In the genomic region with DNA sequence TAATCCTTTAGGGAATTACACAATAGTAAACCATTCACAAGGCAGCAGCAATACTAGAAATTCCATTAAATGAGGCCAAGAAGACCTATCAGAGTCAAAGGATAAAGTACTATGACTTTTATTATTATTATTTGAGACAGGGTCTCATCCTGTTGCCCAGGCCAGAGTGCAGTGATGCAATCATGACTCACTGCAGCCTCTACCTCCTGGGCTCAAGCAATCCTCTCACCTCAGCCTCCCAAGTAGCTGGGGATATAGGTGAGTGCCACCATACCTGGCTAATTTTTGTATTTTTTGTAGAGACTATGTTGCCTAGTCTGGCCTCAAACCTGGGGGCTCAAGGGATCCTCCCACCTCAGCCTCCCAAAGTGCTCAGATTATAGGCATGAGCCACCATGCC, we compare ENCODE assay signal across 20 cellular contexts. TPM values are rescaled to one million over a fixed set of nuclear protein-coding genes. Genes with fewer than 3 reads are reported as not detected.
DNase-seq lines count a peak whose midpoint lies in the region; ATAC-seq, FAIRE-seq and TF ChIP-seq lines count a peak whose summit lies in the region.
"Had no signal": no experiment of that assay in that cellular context is flagged by ENCODE, and none has a peak within 500 bp of the region (broad histone marks: within the 10 kb centered on the region; RNA-seq: fewer than 3 reads in every experiment).

No MANE protein-coding gene starts in this region.

- DNase-seq in IMR-90 (no peak), K562 (ENCODE audit: extremely low read depth in 1 of 4, low spot score in 3 of 4) (no peak), fibroblast of gingiva (ENCODE audit: low read depth) (peak; percentile 26), NCI-H82 treated with DMSO at 0.1 percent for 48 hours (lab: John Stamatoyannopoulos, UW; ENCODE audit: unreplicated experiment) (no peak), NCI-H526 (lab: John Stamatoyannopoulos, UW) (no peak), right atrium auricular region (ENCODE audit: low spot score) (no peak)
- DNase-seq: C1 segment of cervical spinal cord; Calu3; CD4-positive, alpha-beta memory T cell; COR-L47; DMS53; DMS79 treated with DMSO at 0.1 percent for 48 hours; GF-D8; GOT3 had no signal

- no peak overlapping the region for H2BK120ac ChIP-seq in IMR-90 (ENCODE audit: low read depth, low read length)

- H3K36me3 ChIP-seq in IMR-90 (ENCODE audit: control insufficient read depth, insufficient read depth, low read length) (no peaks in the 10 kb centered on the region; the same call in 1 of the 2 replicates), K562 (ENCODE audit: control insufficient read depth, insufficient read depth, low read length) (no peaks in the 10 kb centered on the region), gastroesophageal sphincter (peaks cover 0 to 9% of the 10 kb centered on the region in 2 donors), right atrium auricular region (no peaks in the 10 kb centered on the region)
- H3K36me3 ChIP-seq: HAP-1 had no signal

- H2AFZ ChIP-seq in IMR-90 (replicated peaks; ENCODE audit: low read length, poor library complexity) (no peak overlapping the region), K562 (ENCODE audit: low read depth, low read length) (no peak overlapping the region)

- H2AK9ac ChIP-seq in IMR-90 (replicated peaks; ENCODE audit: low read depth, low read length, poor library complexity): no peak overlapping the region

- 0 out of 4 replicates have a peak, but pooled peaks cover 4 to 5% of the 10 kb centered on the region in 2 experiments for H3K79me1 ChIP-seq in IMR-90 (ENCODE audit: low read depth in 1 of 2, low read length in 2 of 2)

- in situ Hi-C loops in IMR-90 (cut with MboI; ENCODE audit: low sequenced_read_pairs): no loop called here
- in situ Hi-C loops in K562 (cut with MboI): no loop called here

- CTCF ChIA-PET in IMR-90 (lab: Yijun Ruan, JAX): no interaction called here
- CTCF ChIA-PET in K562 (lab: Yijun Ruan, JAX; ENCODE audit: low intra/inter-chr PET ratio): interaction anchor here (0.6 kb wide), 2 partner anchors 35 to 195 kb away, joined by 3 to 7 read pairs; no protein-coding TSS in a partner anchor

- no peak overlapping the region for H2BK5ac ChIP-seq in IMR-90 (ENCODE audit: low read depth, low read length, poor library complexity, severe bottlenecking)

- no peak overlapping the region for H3K9ac ChIP-seq in IMR-90 (ENCODE audit: low read depth, low read length)
- no peak overlapping the region for H3K9ac ChIP-seq in K562 (ENCODE audit: insufficient read depth in 1 of 2, low read depth in 2 of 2, low read length in 2 of 2)

- H3K14ac ChIP-seq in IMR-90 (replicated peaks; ENCODE audit: low read depth, low read length): no peak overlapping the region

- TF ChIP-seq EP300 in K562 (IDR thresholded peaks at IDR 0.05; ENCODE audit: low read length) (no peak), gastroesophageal sphincter (IDR thresholded peaks at IDR 0.05) (no peak)

- H3K9me3 ChIP-seq in IMR-90 (ENCODE audit: control insufficient read depth, insufficient read depth, low read length) (no peaks in the 10 kb centered on the region), K562 (replicated peaks; ENCODE audit: control insufficient read depth, insufficient read depth, low read depth, low read length) (no peaks in the 10 kb centered on the region), gastroesophageal sphincter (no peaks in the 10 kb centered on the region), right atrium auricular region (no peaks in the 10 kb centered on the region)
- H3K9me3 ChIP-seq: HAP-1 had no signal

- ATAC-seq in IMR-90 (ENCODE audit: low read depth): no peak
- ATAC-seq in K562: no peak
- peak; percentile 48 for ATAC-seq in gastroesophageal sphincter
- ATAC-seq in GM19467 (IDR thresholded peaks at IDR 0.05; ENCODE audit: unreplicated experiment): no peak

- H3K4me2 ChIP-seq in IMR-90 (ENCODE audit: low read depth, low read length) (no peak overlapping the region), K562 (ENCODE audit: insufficient read depth, low read length) (no peak overlapping the region)

- H3K27me3 ChIP-seq in IMR-90 (ENCODE audit: control insufficient read depth, insufficient read depth, low read length): no peaks in the 10 kb centered on the region
- H3K27me3 ChIP-seq in K562 (ENCODE audit: control insufficient read depth in 2 of 2, insufficient read depth in 2 of 2, low read length in 2 of 2): no peaks in the 10 kb centered on the region
- H3K27me3 ChIP-seq in gastroesophageal sphincter: no peaks in the 10 kb centered on the region
- no peaks in the 10 kb centered on the region for H3K27me3 ChIP-seq in right atrium auricular region

- no peak for TF ChIP-seq RAD21 in IMR-90 (IDR thresholded peaks at IDR 0.05; ENCODE audit: low read length)
- no peak for TF ChIP-seq RAD21 in K562 (CRISPR knock-in tag; conservative IDR thresholded peaks at IDR 0.05 in 1 of 2, IDR thresholded peaks at IDR 0.05 in 1 of 2)

- H4K20me1 ChIP-seq in IMR-90 (ENCODE audit: insufficient read depth, low read length) (no peaks in the 10 kb centered on the region), K562 (replicated peaks; ENCODE audit: control insufficient read depth, insufficient read depth, low read length) (no peaks in the 10 kb centered on the region)

- POLR2A ChIA-PET in IMR-90 (lab: Charles Lee; ENCODE audit: unreplicated experiment): no interaction called here
- POLR2A ChIA-PET in K562 (lab: Yijun Ruan, JAX): no interaction called here

- H3K18ac ChIP-seq in IMR-90 (ENCODE audit: low read depth, low read length): no peak overlapping the region

- no peaks in the 10 kb centered on the region for H3K79me2 ChIP-seq in K562 (ENCODE audit: control insufficient read depth, insufficient read depth, low read length)

- no peak for FAIRE-seq in K562 (lab: Jason Lieb, UNC)
- FAIRE-seq: GM12891, GM18507, H54 had no signal

- H3K56ac ChIP-seq in IMR-90 (ENCODE audit: extremely low read depth, insufficient read depth, low read length): no peak overlapping the region

- no peak overlapping the region for H3K4me3 ChIP-seq in IMR-90 (ENCODE audit: insufficient read depth, low read depth, low read length)
- H3K4me3 ChIP-seq in K562: no peak overlapping the region
- no peak overlapping the region for H3K4me3 ChIP-seq in gastroesophageal sphincter
- H3K4me3 ChIP-seq in right atrium auricular region: no peak overlapping the region

- no peak overlapping the region for H2AK5ac ChIP-seq in IMR-90 (ENCODE audit: low read depth, low read length)

- H3K4me1 ChIP-seq in IMR-90 (ENCODE audit: control insufficient read depth, insufficient read depth, low read length) (0 out of 2 replicates have a peak, but pooled peaks cover 1% of the 10 kb centered on the region), K562 (replicated peaks in 1 of 2; ENCODE audit: control insufficient read depth in 2 of 2, insufficient read depth in 2 of 2, low read length in 2 of 2) (no peaks in the 10 kb centered on the region; a peak in 1 of 5 replicates), gastroesophageal sphincter (no peaks in the 10 kb centered on the region), right atrium auricular region (no peaks in the 10 kb centered on the region)

- intact Hi-C loops in IMR-90 (cut with micrococcal nuclease) (no loop called here), K562 (cut with micrococcal nuclease) (no loop called here)

- BruUV-seq in IMR-90 (replicated peaks; lab: Mats Ljungman, UMichigan) (no TSS peak), K562 (replicated peaks; lab: Mats Ljungman, UMichigan) (no TSS peak)

- no peak overlapping the region for H2BK20ac ChIP-seq in IMR-90 (ENCODE audit: low read depth, low read length)

- H3K27ac ChIP-seq in IMR-90 (ENCODE audit: insufficient read depth, low read length): no peak overlapping the region
- no peak overlapping the region for H3K27ac ChIP-seq in K562 (ENCODE audit: extremely low read depth, low read depth, low read length)
- no peak overlapping the region for H3K27ac ChIP-seq in gastroesophageal sphincter
- no peak overlapping the region for H3K27ac ChIP-seq in right atrium auricular region

- H2BK15ac ChIP-seq in IMR-90 (ENCODE audit: low read depth, low read length): no peak overlapping the region

- no peak overlapping the region for H4K8ac ChIP-seq in IMR-90 (ENCODE audit: low read depth in 2 of 2, low read length in 2 of 2)

- H4K5ac ChIP-seq in IMR-90 (ENCODE audit: low read depth, low read length): no peak overlapping the region

- TF ChIP-seq POLR2A in IMR-90 (IDR thresholded peaks at IDR 0.05; ENCODE audit: low read depth, low read length) (no peak), K562 (conservative IDR thresholded peaks at IDR 0.05) (no peak), gastroesophageal sphincter (IDR thresholded peaks at IDR 0.05) (no peak)

- H3K23ac ChIP-seq in IMR-90 (ENCODE audit: low read depth, low read length): no peak overlapping the region

- H4K91ac ChIP-seq in IMR-90 (ENCODE audit: insufficient read depth, low read depth, low read length): no peak overlapping the region

- H3K9me1 ChIP-seq in IMR-90 (ENCODE audit: insufficient read depth, low read length) (no peaks in the 10 kb centered on the region), K562 (ENCODE audit: control insufficient read depth, insufficient read depth, low read length) (no peaks in the 10 kb centered on the region)

- H3K4ac ChIP-seq in IMR-90 (ENCODE audit: low read depth, low read length): no peak overlapping the region

- dilution Hi-C loops in IMR-90 (cut with HindIII; ENCODE audit: low sequenced_read_pairs, unreplicated experiment): no loop called here

- TF ChIP-seq CTCF in IMR-90 (conservative IDR thresholded peaks at IDR 0.05; ENCODE audit: low read depth, low read length) (no peak), K562 (IDR thresholded peaks at IDR 0.05 in 2 of 3, conservative IDR thresholded peaks at IDR 0.05 in 1 of 3; ENCODE audit: insufficient read depth in 2 of 3, low read depth in 1 of 3, low read length in 3 of 3) (no peak), gastroesophageal sphincter (IDR thresholded peaks at IDR 0.05) (no peak), right atrium auricular region (IDR thresholded peaks at IDR 0.05) (no peak)

RNA-seq across cellular contexts. Expression of a gene that starts 51.8 kb away (rescaled TPM):
- 9.4 and 13.3 TPM in 2 replicates for total RNA-seq in IMR-90 (2012; rRNA removed)
- polyA plus RNA-seq in IMR-90 (2012; rRNA removed): 5.6 TPM in 2 replicates
- polyA plus RNA-seq in IMR-90 (2012; cell fraction: cytosol; rRNA removed): 6.8 and 13.4 TPM in 2 replicates
- polyA plus RNA-seq in IMR-90 (2012; cell fraction: nucleus; rRNA removed; ENCODE audit: low replicate concordance): 26.4 and 34.0 TPM in 2 replicates
- 50.8 and 59.9 TPM in 2 replicates for total RNA-seq in K562 (2011; cell fraction: chromatin; rRNA removed; ENCODE audit: low replicate concordance)
- 15.0 and 23.2 TPM in 2 replicates for total RNA-seq in K562 (2011; cell fraction: nucleolus; rRNA removed)
- total RNA-seq in K562 (2011; cell fraction: nucleoplasm; rRNA removed): 29.1 and 34.4 TPM in 2 replicates
- total RNA-seq in K562 (2014; rRNA removed): 3.2 and 4.6 TPM in 2 replicates
- 3.1 and 5.9 TPM in 2 replicates for total RNA-seq in K562 (2014; rRNA removed; fragmentation: Illumina TruSeq; extraction: Trizol)
- 3.1 and 4.4 TPM in 2 replicates for total RNA-seq in K562 (2015; rRNA removed; fragmentation: Illumina TruSeq; extraction: Trizol)
- total RNA-seq in K562 (2021): 10.7 and 10.8 TPM in 2 replicates
- polyA plus RNA-seq in K562 (2011; rRNA removed): 2.1 and 2.2 TPM in 2 replicates
- 0.83 and 1.4 TPM in 2 replicates for polyA plus RNA-seq in K562 (2011; cell fraction: cytosol; rRNA removed)
- polyA plus RNA-seq in K562 (2011; cell fraction: nucleus; rRNA removed): 5.9 and 11.1 TPM in 2 replicates
- 4.1 and 5.4 TPM in 2 replicates for polyA plus RNA-seq in K562 (2012)
- 2.9 and 3.9 TPM in 2 replicates for polyA plus RNA-seq in K562 (2014; fragmentation: Illumina TruSeq; extraction: Trizol)
- polyA plus RNA-seq in K562 (2014; fragmentation: Nextera tagmentation; extraction: Ambion mirVana): under 1 TPM; 0.22 to 0.72 TPM
- 2.2 and 4.4 TPM in 2 replicates for polyA plus RNA-seq in K562 (2014; rRNA removed)
- polyA minus RNA-seq in K562 (2011; rRNA and poly(A)+ RNA removed): 7.0 and 9.1 TPM in 2 replicates
- 2.6 and 7.3 TPM in 2 replicates for polyA minus RNA-seq in K562 (2011; cell fraction: cytosol; rRNA and poly(A)+ RNA removed)
- 14.4 and 17.9 TPM in 2 replicates for polyA minus RNA-seq in K562 (2011; cell fraction: nucleus; rRNA and poly(A)+ RNA removed)
- total RNA-seq in gastroesophageal sphincter: 100 to 1,000 TPM in 1 of 4 donors, 10 to 100 TPM in 3; 35.1 to 138 (median 50.8) TPM
- 10 to 100 TPM; 22.1 to 22.3 TPM for total RNA-seq in right atrium auricular region
